Comparison of ENCODE assay signal across 8 cellular contexts in the genomic region with DNA sequence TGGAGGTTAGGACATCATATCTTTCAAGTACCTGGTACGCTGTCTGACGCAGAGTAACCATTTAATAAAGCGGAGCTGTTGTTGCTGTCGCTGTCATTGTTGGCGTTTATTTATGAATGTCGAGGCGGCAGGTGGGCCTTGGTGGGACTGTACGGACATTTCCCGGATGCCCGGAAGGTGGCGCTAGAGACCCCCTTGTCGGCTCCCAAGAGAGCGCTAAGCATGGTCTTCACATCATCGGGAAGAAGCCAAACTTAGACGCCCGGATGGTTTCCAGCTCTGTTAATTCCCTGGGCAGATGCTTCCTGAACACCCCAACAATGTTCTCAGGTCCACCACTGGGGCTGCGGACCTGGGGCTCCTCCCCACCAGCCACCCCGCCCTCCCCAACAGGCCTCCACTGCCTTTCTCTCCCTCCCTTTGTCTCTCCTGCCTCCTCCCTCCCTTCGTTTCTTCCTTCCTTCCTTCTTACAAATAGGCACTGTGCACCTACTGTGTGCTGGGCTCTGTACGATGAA. TPM values are rescaled to one million over a fixed set of nuclear protein-coding genes. Genes with fewer than 3 reads are reported as not detected.
DNase-seq lines count a peak whose midpoint lies in the region; ATAC-seq, FAIRE-seq and TF ChIP-seq lines count a peak whose summit lies in the region.

No MANE protein-coding gene starts in this region.

- H3K4me1 ChIP-seq in hepatocyte (ENCODE audit: insufficient read depth) (no peaks in the 10 kb centered on the region), sigmoid colon (peaks cover 0 to 48% (median 26%) of the 10 kb centered on the region in 4 donors)

- H3K36me3 ChIP-seq in hepatocyte (replicated peaks; ENCODE audit: insufficient read depth, low read depth) (no peaks in the 10 kb centered on the region), sigmoid colon (no peaks in the 10 kb centered on the region)

- ATAC-seq in HG03196 (IDR thresholded peaks at IDR 0.05; ENCODE audit: unreplicated experiment) = no peak

- intact Hi-C loops in sigmoid colon (cut with DNase I) = loop anchor here (1.0 to 10.0 kb wide), 3 partner anchors 55 to 428 kb away; partner anchors contain the start of gene BNIP1

- H3K27me3 ChIP-seq in hepatocyte (no peaks in the 10 kb centered on the region), sigmoid colon (peaks cover 0 to 5% (median 0%) of the 10 kb centered on the region in 3 donors)

- DNase-seq in GM13976 (ENCODE audit: low spot score) (peak; percentile 88), NCI-H1092 treated with DMSO at 0.1 percent for 48 hours (lab: John Stamatoyannopoulos, UW) (peak; percentile 31), T-helper 9 cell (peak; percentile 86), astrocyte of the cerebellum (ENCODE audit: low read depth) (peak; percentile 77), hepatocyte (ENCODE audit: low spot score) (peak; percentile 90), sigmoid colon (peak; percentile 94)

- 3% methylated on average over 16 of the region's 20 CpGs for WGBS in hepatocyte (ENCODE audit: low lambda C conversion rate, missing lambda C conversion rate)
- 6 to 7% methylated on average over 20 of the region's 20 CpGs for WGBS in sigmoid colon, 2 donors

- H2AFZ ChIP-seq in hepatocyte = peak overlapping the region; percentile 34

- no peak for TF ChIP-seq POLR2A in sigmoid colon (IDR thresholded peaks at IDR 0.05)

- no peaks in the 10 kb centered on the region for H3K79me2 ChIP-seq in hepatocyte

- FAIRE-seq in A204.1 (lab: Jason Lieb, UNC) = peak; percentile 81

- H3K4me2 ChIP-seq in hepatocyte = peak overlapping the region; percentile 40

- no peaks in the 10 kb centered on the region for H4K20me1 ChIP-seq in hepatocyte (ENCODE audit: insufficient read depth, poor library complexity, severe bottlenecking)

- peak in 1 of 4 donors; percentile 9 for TF ChIP-seq EP300 in sigmoid colon (IDR thresholded peaks at IDR 0.05)

- no peaks in the 10 kb centered on the region for H3K9me2 ChIP-seq in hepatocyte (replicated peaks; ENCODE audit: insufficient read depth)

- TF ChIP-seq CTCF in GM13976 (IDR thresholded peaks at IDR 0.05; ENCODE audit: borderline replicate concordance, control extremely low read depth, extremely low read depth, insufficient read depth, missing control alignments) = peak; percentile 72
- peak; percentile 87 for TF ChIP-seq CTCF in astrocyte of the cerebellum (IDR thresholded peaks at IDR 0.05; ENCODE audit: low read depth, low read length, missing control alignments)
- peak; percentile 88 for TF ChIP-seq CTCF in hepatocyte (IDR thresholded peaks at IDR 0.05; ENCODE audit: poor library complexity)
- peak; percentile 84 to 90 (median 87) for TF ChIP-seq CTCF in sigmoid colon (IDR thresholded peaks at IDR 0.05)

- H3K4me3 ChIP-seq in astrocyte of the cerebellum (ENCODE audit: low read depth, low read length) (no peak overlapping the region), hepatocyte (no peak overlapping the region), sigmoid colon (no peak overlapping the region)

- H3K9me3 ChIP-seq in hepatocyte (ENCODE audit: low read depth) (no peaks in the 10 kb centered on the region), sigmoid colon (no peaks in the 10 kb centered on the region)

- in situ Hi-C loops in GM13976 (cut with MboI; ENCODE audit: low sequenced_read_pairs, unreplicated experiment) (no loop called here), astrocyte of the cerebellum (cut with HindIII; ENCODE audit: low sequenced_read_pairs) (no loop called here)

- H3K27ac ChIP-seq in hepatocyte (no peak overlapping the region), sigmoid colon (peak overlapping the region; percentile 46 to 77 (median 64))

RNA-seq across cellular contexts. Expression of gene DUSP1, which starts 54.1 kb away (rescaled TPM):
- 537 and 547 TPM in 2 replicates for total RNA-seq in hepatocyte
- polyA plus RNA-seq in hepatocyte = 583 and 682 TPM in 2 replicates
- 1,000 to 10,000 TPM in 1 of 4 donors, 100 to 1,000 TPM in 3; 449 to 1,033 (median 779) TPM for total RNA-seq in sigmoid colon
- 100 to 1,000 TPM in 2 of 3 donors, 10 to 100 TPM in 1; 99.9 to 253 (median 136) TPM for polyA plus RNA-seq in sigmoid colon

Comparison
In these comparisons a context has a peak if more than half of its experiments do, and no peak if none do; other contexts are left out.
1. DNase-seq: peak in every context shown above with its lines; median percentile 94 in sigmoid colon; 90 in hepatocyte; 88 in GM13976; 86 in T-helper 9 cell; 77 in astrocyte of the cerebellum; 31 in NCI-H1092 treated with DMSO at 0.1 percent for 48 hours.